Comparison of ENCODE assay signal across 8 cellular contexts in genomic region chr12:92297932-92298681, GRCh38.
DNase-seq lines count a peak whose midpoint lies in the region; ATAC-seq and TF ChIP-seq lines count a peak whose summit lies in the region.

No MANE protein-coding gene starts in this region.

- H3K4me1 Mint-ChIP-seq in nephron progenitor cell (no peaks in the 10 kb centered on the region), WTC11 (0 out of 2 replicates have a peak, but pooled peaks cover 5% of the 10 kb centered on the region)

- H3K4me3 ChIP-seq in astrocyte of the spinal cord (ENCODE audit: low read depth, low read length), result no peak overlapping the region

- in situ Hi-C loops in astrocyte of the spinal cord (cut with HindIII; ENCODE audit: low sequenced_read_pairs), result no loop called here

- POLR2A ChIA-PET in WTC11 (lab: Charles Lee), result no interaction called here

- H3K4me3 Mint-ChIP-seq in nephron progenitor cell (no peak overlapping the region), WTC11 (no peak overlapping the region)

- ATAC-seq in HG03442 (IDR thresholded peaks at IDR 0.05; ENCODE audit: unreplicated experiment) (peak; percentile 64), omental fat pad (ENCODE audit: low FRiP score) (peak; percentile 31), HG03139 (IDR thresholded peaks at IDR 0.05; ENCODE audit: unreplicated experiment) (no peak), WTC11 (no peak)

- no peak overlapping the region for H3K27ac Mint-ChIP-seq in nephron progenitor cell
- no peak overlapping the region for H3K27ac Mint-ChIP-seq in WTC11

- no peak for TF ChIP-seq CTCF in astrocyte of the spinal cord (IDR thresholded peaks at IDR 0.05; ENCODE audit: low read depth, low read length)
- TF ChIP-seq CTCF in omental fat pad (IDR thresholded peaks at IDR 0.05), result no peak
- no peak for TF ChIP-seq CTCF in nephron progenitor cell (IDR thresholded peaks at IDR 0.05)
- TF ChIP-seq CTCF in WTC11 (IDR thresholded peaks at IDR 0.05), result no peak

- H3K36me3 Mint-ChIP-seq in nephron progenitor cell (ENCODE audit: low read depth) (no peaks in the 10 kb centered on the region), WTC11 (no peaks in the 10 kb centered on the region)

- H3K9me3 Mint-ChIP-seq in nephron progenitor cell, result no peaks in the 10 kb centered on the region
- no peaks in the 10 kb centered on the region for H3K9me3 Mint-ChIP-seq in WTC11

- no peaks in the 10 kb centered on the region for H3K27me3 Mint-ChIP-seq in nephron progenitor cell (ENCODE audit: low read depth, poor library complexity)
- H3K27me3 Mint-ChIP-seq in WTC11 (ENCODE audit: low read depth), result no peaks in the 10 kb centered on the region

- CTCF ChIA-PET in WTC11 (lab: Charles Lee), result no interaction called here

- DNase-seq in GM03348 (ENCODE audit: low spot score), result peak; percentile 72
- peak; percentile 85 for DNase-seq in astrocyte of the spinal cord (ENCODE audit: low read depth, low spot score)
- DNase-seq in omental fat pad (ENCODE audit: low spot score), result no peak
- DNase-seq in nephron progenitor cell, result no peak
- DNase-seq in WTC11 (ENCODE audit: low spot score), result no peak
- no peak for DNase-seq in NCI-H2171 (lab: John Stamatoyannopoulos, UW)

TF ChIP-seq in WTC11, 78 proteins besides CTCF, POLR2A, EP300 and RAD21:
- TF ChIP-seq FOXJ3 (CRISPR knock-in tag; IDR thresholded peaks at IDR 0.05; ENCODE audit: borderline replicate concordance), result no peak
- TF ChIP-seq CBFB (CRISPR knock-in tag; IDR thresholded peaks at IDR 0.05; ENCODE audit: low read depth), result no peak

Comparison
In these comparisons a context has a peak if more than half of its experiments do, and no peak if none do; other contexts are left out.
1. DNase-seq: peak in GM03348 (single experiment) and astrocyte of the spinal cord (single experiment); none in omental fat pad (single experiment), nephron progenitor cell (single experiment), WTC11 (single experiment) and NCI-H2171 (single experiment).
2. ATAC-seq: peak in HG03442 (single experiment) and omental fat pad (single experiment); none in HG03139 (single experiment) and WTC11 (single experiment).